Comparison of ENCODE assay signal across 10 cellular contexts in genomic region chr20:37524221-37524700, GRCh38. TPM values are rescaled to one million over a fixed set of nuclear protein-coding genes. Genes with fewer than 3 reads are reported as not detected.
DNase-seq lines count a peak whose midpoint lies in the region; ATAC-seq and TF ChIP-seq lines count a peak whose summit lies in the region.
"Had no signal": no experiment of that assay in that cellular context is flagged by ENCODE, and none has a peak within 500 bp of the region (broad histone marks: within the 10 kb centered on the region; RNA-seq: fewer than 3 reads in every experiment).

No MANE protein-coding gene starts in this region.

- H3K9me3 ChIP-seq in Caco-2 = no peaks in the 10 kb centered on the region
- H3K9me3 ChIP-seq in neural cell (ENCODE audit: low read length) = peaks cover 4% of the 10 kb centered on the region

- H3K79me2 ChIP-seq in neural cell (replicated peaks; ENCODE audit: insufficient read depth, low read length) = peaks cover 80% of the 10 kb centered on the region

- H3K36me3 ChIP-seq in Caco-2 (ENCODE audit: control insufficient read depth, insufficient read depth, low read length) (peaks cover 2% of the 10 kb centered on the region; the same call in 1 of the 2 replicates), neural cell (ENCODE audit: insufficient read depth, low read length) (no peaks in the 10 kb centered on the region)

- peaks cover 44% of the 10 kb centered on the region for H3K4me1 Mint-ChIP-seq in Caco-2 (ENCODE audit: low read depth, unreplicated experiment)
- peaks cover 60% of the 10 kb centered on the region for H3K4me1 Mint-ChIP-seq in central memory CD8-positive, alpha-beta T cell
- peaks cover 46% of the 10 kb centered on the region for H3K4me1 Mint-ChIP-seq in activated CD4-positive, alpha-beta memory T cell treated with anti-CD3 and anti-CD28 coated beads, Interleukin-2, amount 10 ng/mL, durations not matched to agents 7 days and 5 days

- H3K9me3 Mint-ChIP-seq in Caco-2 (ENCODE audit: unreplicated experiment) = no peaks in the 10 kb centered on the region
- no peaks in the 10 kb centered on the region for H3K9me3 Mint-ChIP-seq in central memory CD8-positive, alpha-beta T cell
- no peaks in the 10 kb centered on the region for H3K9me3 Mint-ChIP-seq in activated CD4-positive, alpha-beta memory T cell treated with anti-CD3 and anti-CD28 coated beads, Interleukin-2, amount 10 ng/mL, durations not matched to agents 7 days and 5 days

- H3K4me3 ChIP-seq in Caco-2 (ENCODE audit: low read depth, low read length) (no peak overlapping the region; the same call in 1 of the 2 replicates), neural cell (ENCODE audit: low read length) (peak overlapping the region; percentile 85)

- BruUV-seq in Caco-2 (replicated peaks; lab: Mats Ljungman, UMichigan) = no TSS peak

- DNase-seq in Caco-2 = peak; percentile 78 to 80
- DNase-seq in NCI-H187 (lab: John Stamatoyannopoulos, UW) = peak; percentile 79 to 91
- no peak for DNase-seq in central memory CD8-positive, alpha-beta T cell (ENCODE audit: low spot score in 2 of 2)
- DNase-seq in foreskin keratinocyte = no peak
- DNase-seq in GM10248 (ENCODE audit: extremely low spot score) = no peak
- DNase-seq in activated CD4-positive, alpha-beta memory T cell treated with anti-CD3 and anti-CD28 coated beads, Interleukin-2, amount 10 ng/mL, durations not matched to agents 7 days and 5 days = no peak
- DNase-seq in glomerular visceral epithelial cell (ENCODE audit: extremely low spot score) = no peak
- DNase-seq: H7 had no signal

- POLR2A ChIA-PET in Caco-2 (lab: Charles Lee) = no interaction called here
- POLR2A ChIA-PET in GM10248 (lab: Yijun Ruan, JAX) = no interaction called here
- POLR2A ChIA-PET in activated CD4-positive, alpha-beta memory T cell treated with anti-CD3 and anti-CD28 coated beads, Interleukin-2, amount 10 ng/mL, durations not matched to agents 7 days and 5 days (lab: Charles Lee) = no interaction called here

- peak overlapping the region; percentile 29 for H3K4me3 Mint-ChIP-seq in Caco-2 (ENCODE audit: unreplicated experiment)
- no peak overlapping the region for H3K4me3 Mint-ChIP-seq in central memory CD8-positive, alpha-beta T cell
- H3K4me3 Mint-ChIP-seq in activated CD4-positive, alpha-beta memory T cell treated with anti-CD3 and anti-CD28 coated beads, Interleukin-2, amount 10 ng/mL, durations not matched to agents 7 days and 5 days = no peak overlapping the region
- H3K4me3 Mint-ChIP-seq: CD14-positive monocyte had no signal

- no peak overlapping the region for H2AFZ ChIP-seq in neural cell (ENCODE audit: low read depth, low read length)

- TF ChIP-seq EP300 in neural cell (conservative IDR thresholded peaks at IDR 0.05; ENCODE audit: poor library complexity, severe bottlenecking) = no peak

- no peaks in the 10 kb centered on the region for H3F3A ChIP-seq in neural cell (ENCODE audit: insufficient read depth, low read length, poor library complexity, severe bottlenecking)

- no peak overlapping the region for H3K9ac ChIP-seq in neural cell (ENCODE audit: low read length)

- TF ChIP-seq RAD21 in neural cell (conservative IDR thresholded peaks at IDR 0.05) = no peak

- intact Hi-C loops in Caco-2 (cut with micrococcal nuclease; ENCODE audit: unreplicated experiment) = no loop called here

- H3K27ac ChIP-seq in neural cell (ENCODE audit: low read length) (no peak overlapping the region), foreskin keratinocyte (no peak overlapping the region)

- ATAC-seq in central memory CD8-positive, alpha-beta T cell (replicated peaks; ENCODE audit: extremely low read depth, poor library complexity, severe bottlenecking) = no peak
- no peak for ATAC-seq in foreskin keratinocyte

- H3K27me3 Mint-ChIP-seq in Caco-2 (ENCODE audit: insufficient read depth, unreplicated experiment) = no peaks in the 10 kb centered on the region
- H3K27me3 Mint-ChIP-seq in central memory CD8-positive, alpha-beta T cell = no peaks in the 10 kb centered on the region
- no peaks in the 10 kb centered on the region for H3K27me3 Mint-ChIP-seq in activated CD4-positive, alpha-beta memory T cell treated with anti-CD3 and anti-CD28 coated beads, Interleukin-2, amount 10 ng/mL, durations not matched to agents 7 days and 5 days

- peaks cover 6% of the 10 kb centered on the region for H4K20me1 ChIP-seq in neural cell (ENCODE audit: insufficient read depth)

- H3K27me3 ChIP-seq in Caco-2 (replicated peaks; ENCODE audit: control insufficient read depth, insufficient read depth, low read length) = no peaks in the 10 kb centered on the region
- H3K27me3 ChIP-seq in neural cell (ENCODE audit: insufficient read depth, low read depth, low read length) = no peaks in the 10 kb centered on the region
- H3K27me3 ChIP-seq in foreskin keratinocyte = no peaks in the 10 kb centered on the region

- peak overlapping the region; percentile 77 for H3K27ac Mint-ChIP-seq in Caco-2 (ENCODE audit: unreplicated experiment)
- peak overlapping the region; percentile 17 for H3K27ac Mint-ChIP-seq in central memory CD8-positive, alpha-beta T cell (ENCODE audit: low read depth)
- no peak overlapping the region for H3K27ac Mint-ChIP-seq in activated CD4-positive, alpha-beta memory T cell treated with anti-CD3 and anti-CD28 coated beads, Interleukin-2, amount 10 ng/mL, durations not matched to agents 7 days and 5 days

- no peaks in the 10 kb centered on the region for H3K9me2 ChIP-seq in neural cell (ENCODE audit: insufficient read depth, low read length)

- TF ChIP-seq CTCF in Caco-2 (IDR thresholded peaks at IDR 0.05; ENCODE audit: insufficient read depth in 1 of 2, low read depth in 1 of 2, low read length in 1 of 2, severe bottlenecking in 1 of 2, unreplicated experiment in 1 of 2) = no peak
- TF ChIP-seq CTCF in neural cell (IDR thresholded peaks at IDR 0.05; ENCODE audit: poor library complexity, severe bottlenecking) = no peak
- no peak for TF ChIP-seq CTCF in foreskin keratinocyte (conservative IDR thresholded peaks at IDR 0.05)
- TF ChIP-seq CTCF in GM10248 (IDR thresholded peaks at IDR 0.05; ENCODE audit: control extremely low read depth, extremely low read depth, low read depth, missing control alignments) = no peak

- H3K4me1 ChIP-seq in Caco-2 (peaks cover 34% of the 10 kb centered on the region), foreskin keratinocyte (peaks cover 30% of the 10 kb centered on the region)

- CTCF ChIA-PET in Caco-2 (lab: Charles Lee) (interaction anchor here (0.7 kb wide), 1 partner anchor 139 kb away, joined by 3 read pairs; no protein-coding TSS in a partner anchor), GM10248 (lab: Yijun Ruan, JAX) (interaction anchor here (2.3 kb wide), 1 partner anchor 254 kb away, joined by 6 read pairs; no protein-coding TSS in a partner anchor)
- CTCF ChIA-PET in activated CD4-positive, alpha-beta memory T cell treated with anti-CD3 and anti-CD28 coated beads, Interleukin-2, amount 10 ng/mL, durations not matched to agents 7 days and 5 days (lab: Charles Lee) = no interaction called here

- H3K36me3 Mint-ChIP-seq in Caco-2 (ENCODE audit: insufficient read depth, unreplicated experiment) = peaks cover 55% of the 10 kb centered on the region
- peaks cover 17% of the 10 kb centered on the region for H3K36me3 Mint-ChIP-seq in central memory CD8-positive, alpha-beta T cell (ENCODE audit: insufficient read depth)
- H3K36me3 Mint-ChIP-seq in activated CD4-positive, alpha-beta memory T cell treated with anti-CD3 and anti-CD28 coated beads, Interleukin-2, amount 10 ng/mL, durations not matched to agents 7 days and 5 days (ENCODE audit: low read depth) = peaks cover 14% of the 10 kb centered on the region

- no peak overlapping the region for H3K4me2 ChIP-seq in neural cell (ENCODE audit: low read length)

TF ChIP-seq in neural cell, 6 proteins besides CTCF, POLR2A, EP300 and RAD21:
- TF ChIP-seq TAF1 (IDR thresholded peaks at IDR 0.05; ENCODE audit: low read depth) = no peak
- no peak for TF ChIP-seq MXI1 (conservative IDR thresholded peaks at IDR 0.05; ENCODE audit: poor library complexity, severe bottlenecking)
- TF ChIP-seq POLR2AphosphoS5 (IDR thresholded peaks at IDR 0.05) = no peak
- no peak for TF ChIP-seq SMC3 (conservative IDR thresholded peaks at IDR 0.05; ENCODE audit: poor library complexity)
- TF ChIP-seq EZH2 (IDR thresholded peaks at IDR 0.05; ENCODE audit: borderline replicate concordance, insufficient read depth, low read length, poor library complexity, severe bottlenecking) = no peak

RNA-seq across cellular contexts. Expression of gene NNAT, which starts 3.2 kb away (rescaled TPM):
- total RNA-seq in Caco-2 (2022) (not detected in 2 replicates), foreskin keratinocyte (0.54 and 0.88 TPM in 2 replicates)
- polyA plus RNA-seq in neural cell (996 and 1,180 TPM in 2 replicates), foreskin keratinocyte (1.0 and 1.2 TPM in 2 replicates)
- 462 and 477 TPM in 2 replicates for polyA minus RNA-seq in neural cell
- total RNA-seq in activated CD4-positive, alpha-beta memory T cell treated with anti-CD3 and anti-CD28 coated beads, Interleukin-2, amount 10 ng/mL, durations not matched to agents 7 days and 5 days = not detected
- polyA plus RNA-seq: CD14-positive monocyte had no signal

RNA-seq across cellular contexts. Expression of gene BLCAP, which starts 3.4 kb away (rescaled TPM):
- total RNA-seq in Caco-2 (2022) (123 and 129 TPM in 2 replicates), foreskin keratinocyte (80.5 and 82.5 TPM in 2 replicates)
- polyA plus RNA-seq in neural cell (344 and 359 TPM in 2 replicates), foreskin keratinocyte (71.9 and 87.3 TPM in 2 replicates)
- 228 and 231 TPM in 2 replicates for polyA minus RNA-seq in neural cell
- total RNA-seq in activated CD4-positive, alpha-beta memory T cell treated with anti-CD3 and anti-CD28 coated beads, Interleukin-2, amount 10 ng/mL, durations not matched to agents 7 days and 5 days = 10 to 100 TPM; 37.7 to 39.4 TPM

Comparison
In these comparisons a context has a peak if more than half of its experiments do, and no peak if none do; other contexts are left out.
1. DNase-seq: peak in Caco-2 (2 of 2) and NCI-H187 (2 of 2); none in central memory CD8-positive, alpha-beta T cell (0 of 2), foreskin keratinocyte (0 of 2), GM10248 (single experiment), activated CD4-positive, alpha-beta memory T cell treated with anti-CD3 and anti-CD28 coated beads, Interleukin-2, amount 10 ng/mL, durations not matched to agents 7 days and 5 days (single experiment) and glomerular visceral epithelial cell (single experiment).